In genomic region chr2:127884436-127884835, GRCh38 we compare ENCODE assay signal across 1 cellular context.
TF ChIP-seq lines count a peak whose summit lies in the region.

No MANE protein-coding gene starts in this region.

TF ChIP-seq in WTC11, 78 proteins besides CTCF, POLR2A, EP300 and RAD21 (continued from another document):
- TF ChIP-seq ZNF281 (CRISPR knock-in tag; IDR thresholded peaks at IDR 0.05): no peak
- no peak for TF ChIP-seq ARID4B (CRISPR knock-in tag; IDR thresholded peaks at IDR 0.05; ENCODE audit: borderline replicate concordance)
- TF ChIP-seq OVOL2 (CRISPR knock-in tag; IDR thresholded peaks at IDR 0.05; ENCODE audit: borderline replicate concordance): no peak
TF ChIP-seq in WTC11: peak in this region for 0.
